8 cellular contexts compared by ENCODE assay signal in the genomic region with DNA sequence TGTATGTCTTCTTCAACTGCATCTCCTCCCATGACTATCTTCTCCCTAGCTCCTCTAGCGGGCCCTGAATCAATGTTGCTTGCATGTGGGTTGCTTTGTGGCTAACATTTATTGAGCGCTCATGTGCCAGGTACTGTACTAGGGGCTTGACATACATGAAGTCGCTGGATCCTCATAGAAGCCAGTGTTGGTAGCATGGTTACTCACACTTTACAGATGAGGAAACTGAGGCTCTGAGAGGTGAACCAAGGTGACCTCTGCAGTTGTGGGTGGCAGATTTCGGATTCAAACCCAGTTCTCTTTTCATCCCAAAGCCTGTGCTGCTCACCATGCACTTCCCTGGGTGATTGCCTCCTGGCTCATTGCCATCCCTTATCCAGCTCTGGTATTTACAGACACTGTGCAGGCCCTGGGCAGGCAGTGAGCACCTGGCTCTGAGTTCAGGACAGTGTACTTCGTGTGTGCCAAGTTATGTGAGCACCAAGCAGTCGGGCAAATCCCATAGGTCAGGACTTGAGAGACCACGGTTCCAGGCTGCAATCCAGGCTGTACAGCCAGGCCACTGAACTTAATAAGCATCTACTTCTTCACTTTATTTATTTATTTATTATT. TPM values are rescaled to one million over a fixed set of nuclear protein-coding genes. Genes with fewer than 3 reads are reported as not detected.
DNase-seq lines count a peak whose midpoint lies in the region; ATAC-seq and TF ChIP-seq lines count a peak whose summit lies in the region.

No MANE protein-coding gene starts in this region.

- intact Hi-C loops in activated naive CD4-positive, alpha-beta T cell treated with anti-CD3 and anti-CD28 coated beads for 36 hours (cut with micrococcal nuclease): loop anchor here (10.0 kb wide), 2 partner anchors 138 to 208 kb away; no protein-coding TSS in a partner anchor
- intact Hi-C loops in sigmoid colon (cut with DNase I): loop anchor here (5.0 kb wide), 1 partner anchor 225 kb away; no protein-coding TSS in a partner anchor
- intact Hi-C loops in aorta (cut with DNase I): no loop called here

- WGBS in sigmoid colon, 2 donors: 33 to 56% methylated on average over 7 of the region's 7 CpGs
- 49 to 50% methylated on average over 7 of the region's 7 CpGs for WGBS in aorta, 2 donors

- ATAC-seq in aorta (ENCODE audit: low FRiP score): no peak
- ATAC-seq in HG03280 (IDR thresholded peaks at IDR 0.05; ENCODE audit: unreplicated experiment): no peak

- H3K4me3 ChIP-seq in WI38 (ENCODE audit: low read depth, low read length) (peak overlapping the region; percentile 90), cardiac muscle cell (peak overlapping the region; percentile 97), sigmoid colon (peak overlapping the region; percentile 73 to 87 (median 79)), aorta (ENCODE audit: low read length in 2 of 2) (peak overlapping the region in 1 of 2 donors; percentile 71)

- CTCF ChIA-PET in activated naive CD4-positive, alpha-beta T cell treated with anti-CD3 and anti-CD28 coated beads for 36 hours (lab: Charles Lee): interaction anchor here (0.6 to 1.3 kb wide), 3 partner anchors 102 to 799 kb away, joined by 3 to 4 read pairs (median 3); no protein-coding TSS in a partner anchor

- H3K36me3 Mint-ChIP-seq in activated naive CD4-positive, alpha-beta T cell treated with anti-CD3 and anti-CD28 coated beads for 36 hours (ENCODE audit: low read depth): peaks cover 46% of the 10 kb centered on the region

- peaks cover 22% of the 10 kb centered on the region for H3K4me1 ChIP-seq in cardiac muscle cell (ENCODE audit: low read depth)
- peaks cover 0 to 72% (median 58%) of the 10 kb centered on the region in 4 donors for H3K4me1 ChIP-seq in sigmoid colon
- H3K4me1 ChIP-seq in aorta (ENCODE audit: control insufficient read depth in 1 of 2, insufficient read depth in 2 of 2, low read length in 2 of 2): no peaks in the 10 kb centered on the region

- TF ChIP-seq EP300 in sigmoid colon (IDR thresholded peaks at IDR 0.05): peak in 2 of 4 donors; percentile 16 to 71

- TF ChIP-seq CTCF in WI38 (IDR thresholded peaks at IDR 0.05; ENCODE audit: low read depth, low read length) (no peak), cardiac muscle cell (IDR thresholded peaks at IDR 0.05; ENCODE audit: low read depth, low read length) (no peak), sigmoid colon (IDR thresholded peaks at IDR 0.05) (no peak)

- peak overlapping the region; percentile 41 for H3K27ac Mint-ChIP-seq in activated naive CD4-positive, alpha-beta T cell treated with anti-CD3 and anti-CD28 coated beads for 36 hours

- H3K4me3 Mint-ChIP-seq in activated naive CD4-positive, alpha-beta T cell treated with anti-CD3 and anti-CD28 coated beads for 36 hours: peak overlapping the region; percentile 89

- no peaks in the 10 kb centered on the region for H3K27me3 Mint-ChIP-seq in activated naive CD4-positive, alpha-beta T cell treated with anti-CD3 and anti-CD28 coated beads for 36 hours (ENCODE audit: low read depth)

- H3K27me3 ChIP-seq in cardiac muscle cell (no peaks in the 10 kb centered on the region), sigmoid colon (no peaks in the 10 kb centered on the region), aorta (ENCODE audit: control insufficient read depth in 1 of 2, insufficient read depth in 2 of 2, low read length in 1 of 2) (no peaks in the 10 kb centered on the region)

- H3K9me3 ChIP-seq in cardiac muscle cell (ENCODE audit: low read depth) (no peaks in the 10 kb centered on the region), sigmoid colon (no peaks in the 10 kb centered on the region), aorta (ENCODE audit: control insufficient read depth, low read length) (no peaks in the 10 kb centered on the region)

- TF ChIP-seq POLR2A in sigmoid colon (IDR thresholded peaks at IDR 0.05): no peak

- H3K27ac ChIP-seq in cardiac muscle cell: no peak overlapping the region
- H3K27ac ChIP-seq in sigmoid colon: peak overlapping the region; percentile 94 to 98 (median 96)
- no peak overlapping the region for H3K27ac ChIP-seq in aorta (ENCODE audit: low read depth in 1 of 2, low read length in 2 of 2)

- no peak for DNase-seq in activated naive CD4-positive, alpha-beta T cell treated with anti-CD3 and anti-CD28 coated beads for 36 hours
- no peak for DNase-seq in activated naive CD4-positive, alpha-beta T cell treated with Interleukin-2 at 50 U/mL for 16 hours
- DNase-seq in cardiac muscle cell (ENCODE audit: low read depth in 1 of 2, low spot score in 1 of 2): peak; percentile 57 to 73
- DNase-seq in sigmoid colon: peak; percentile 94
- no peak for DNase-seq in aorta
- DNase-seq in islet precursor cell: no peak

- no peaks in the 10 kb centered on the region for H3K9me3 Mint-ChIP-seq in activated naive CD4-positive, alpha-beta T cell treated with anti-CD3 and anti-CD28 coated beads for 36 hours

- H3K36me3 ChIP-seq in cardiac muscle cell (peaks cover 17% of the 10 kb centered on the region), sigmoid colon (peaks cover 16 to 51% (median 36%) of the 10 kb centered on the region in 4 donors), aorta (ENCODE audit: control insufficient read depth in 1 of 2, insufficient read depth in 2 of 2, low read length in 1 of 2) (peaks cover 0 to 2% of the 10 kb centered on the region in 2 donors)

- H3K4me1 Mint-ChIP-seq in activated naive CD4-positive, alpha-beta T cell treated with anti-CD3 and anti-CD28 coated beads for 36 hours (ENCODE audit: low read depth): peaks cover 31% of the 10 kb centered on the region

RNA-seq across cellular contexts. Expression of gene LRSAM1, which starts 1.3 kb away (rescaled TPM):
- total RNA-seq in activated naive CD4-positive, alpha-beta T cell treated with anti-CD3 and anti-CD28 coated beads for 36 hours: 1 to 10 TPM; 8.8 to 9.9 TPM
- total RNA-seq in cardiac muscle cell (32.6 and 39.4 TPM in 2 replicates), sigmoid colon (10 to 100 TPM; 17.9 to 54.0 (median 30.2) TPM), aorta (10 to 100 TPM; 16.3 to 27.8 TPM)
- polyA plus RNA-seq in cardiac muscle cell (37.1 and 39.7 TPM in 2 replicates), sigmoid colon (10 to 100 TPM in 1 of 3 donors, 1 to 10 TPM in 2; 6.9 to 17.4 (median 7.2) TPM), aorta (10 to 100 TPM in 1 of 2 donors, 1 to 10 TPM in 1; 9.3 to 38.8 TPM)

RNA-seq across cellular contexts. Expression of gene RPL12, which starts 1.4 kb away (rescaled TPM):
- 1,000 to 10,000 TPM; 3,038 to 3,119 TPM for total RNA-seq in activated naive CD4-positive, alpha-beta T cell treated with anti-CD3 and anti-CD28 coated beads for 36 hours
- 1,318 and 1,367 TPM in 2 replicates for total RNA-seq in cardiac muscle cell
- 335 and 434 TPM in 2 replicates for polyA plus RNA-seq in cardiac muscle cell
- total RNA-seq in sigmoid colon: 1,000 to 10,000 TPM; 2,502 to 5,061 (median 3,494) TPM
- 1,000 to 10,000 TPM; 2,492 to 4,552 (median 2,965) TPM for polyA plus RNA-seq in sigmoid colon
- total RNA-seq in aorta: 100 to 1,000 TPM; 875 to 907 TPM
- 1,000 to 10,000 TPM; 2,932 to 3,006 TPM for polyA plus RNA-seq in aorta

RNA-seq across cellular contexts. Expression of gene ZNF79, which starts 28.4 kb away (rescaled TPM):
- total RNA-seq in activated naive CD4-positive, alpha-beta T cell treated with anti-CD3 and anti-CD28 coated beads for 36 hours: 1 to 10 TPM; 7.9 to 8.1 TPM
- total RNA-seq in cardiac muscle cell: 8.2 and 8.8 TPM in 2 replicates
- 4.6 and 5.2 TPM in 2 replicates for polyA plus RNA-seq in cardiac muscle cell
- 10 to 100 TPM; 10.9 to 14.6 (median 13.9) TPM for total RNA-seq in sigmoid colon
- 1 to 10 TPM in 2 of 3 donors, under 1 TPM in 1; 0.60 to 3.5 (median 2.3) TPM for polyA plus RNA-seq in sigmoid colon
- 10 to 100 TPM in 1 of 2 donors, 1 to 10 TPM in 1; 7.5 to 10.3 TPM for total RNA-seq in aorta
- 1 to 10 TPM; 1.0 to 1.9 TPM for polyA plus RNA-seq in aorta

RNA-seq across cellular contexts. Expression of gene SLC2A8, which starts 55.6 kb away (rescaled TPM):
- total RNA-seq in activated naive CD4-positive, alpha-beta T cell treated with anti-CD3 and anti-CD28 coated beads for 36 hours: 1 to 10 TPM; 3.4 TPM
- total RNA-seq in cardiac muscle cell (45.1 and 45.3 TPM in 2 replicates), sigmoid colon (10 to 100 TPM; 45.1 to 68.7 (median 64.4) TPM), aorta (10 to 100 TPM; 15.3 to 21.0 TPM)
- polyA plus RNA-seq in cardiac muscle cell (54.2 and 62.2 TPM in 2 replicates), sigmoid colon (10 to 100 TPM in 2 of 3 donors, 1 to 10 TPM in 1; 7.2 to 19.3 (median 11.8) TPM), aorta (10 to 100 TPM in 1 of 2 donors, 1 to 10 TPM in 1; 9.9 to 30.5 TPM)

Comparison
In these comparisons a context has a peak if more than half of its experiments do, and no peak if none do; other contexts are left out.
1. DNase-seq: peak in cardiac muscle cell (2 of 2) and sigmoid colon (single experiment); none in activated naive CD4-positive, alpha-beta T cell treated with anti-CD3 and anti-CD28 coated beads for 36 hours (single experiment), activated naive CD4-positive, alpha-beta T cell treated with Interleukin-2 at 50 U/mL for 16 hours (single experiment), aorta (0 of 2) and islet precursor cell (single experiment).
2. H3K27ac ChIP-seq: peak in sigmoid colon (4 of 4); none in cardiac muscle cell (single experiment) and aorta (0 of 2).
3. intact Hi-C loops: an anchor here in activated naive CD4-positive, alpha-beta T cell treated with anti-CD3 and anti-CD28 coated beads for 36 hours (10.0 kb wide) and sigmoid colon (5.0 kb wide); none called in aorta.